Comparison of ENCODE assay signal across 5 cellular contexts in the genomic region with DNA sequence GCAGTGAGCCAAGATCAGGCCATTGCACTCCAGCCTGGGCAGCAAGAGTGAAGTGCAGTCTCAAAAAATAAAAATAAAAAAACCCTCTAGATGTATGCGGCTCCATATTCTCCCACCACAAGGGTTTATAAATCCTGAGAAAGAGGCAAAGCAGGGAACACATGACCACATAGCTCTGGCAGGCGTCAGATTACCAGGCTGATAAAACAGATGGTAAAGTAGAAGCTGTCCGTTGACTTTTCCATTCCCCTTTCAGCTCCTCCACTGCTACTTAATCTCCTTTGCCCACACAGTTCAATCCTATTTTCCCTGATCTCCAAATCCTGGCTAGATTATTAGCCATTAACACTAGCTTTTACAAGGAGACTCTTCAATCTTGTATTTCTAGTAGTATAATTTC. TPM values are rescaled to one million over a fixed set of nuclear protein-coding genes. Genes with fewer than 3 reads are reported as not detected.
"Had no signal": no experiment of that assay in that cellular context is flagged by ENCODE, and none has a peak within 500 bp of the region (broad histone marks: within the 10 kb centered on the region; RNA-seq: fewer than 3 reads in every experiment).

No MANE protein-coding gene starts in this region.

RNA-seq across cellular contexts. Expression of a gene that starts 26.8 kb away (rescaled TPM):
- total RNA-seq: dermis blood vessel endothelial cell, endothelial cell of umbilical vein, kidney epithelial cell had no signal
- polyA plus RNA-seq: endothelial cell of umbilical vein, foreskin keratinocyte, neural cell had no signal
